Comparison of ENCODE assay signal across 18 cellular contexts in the genomic region with DNA sequence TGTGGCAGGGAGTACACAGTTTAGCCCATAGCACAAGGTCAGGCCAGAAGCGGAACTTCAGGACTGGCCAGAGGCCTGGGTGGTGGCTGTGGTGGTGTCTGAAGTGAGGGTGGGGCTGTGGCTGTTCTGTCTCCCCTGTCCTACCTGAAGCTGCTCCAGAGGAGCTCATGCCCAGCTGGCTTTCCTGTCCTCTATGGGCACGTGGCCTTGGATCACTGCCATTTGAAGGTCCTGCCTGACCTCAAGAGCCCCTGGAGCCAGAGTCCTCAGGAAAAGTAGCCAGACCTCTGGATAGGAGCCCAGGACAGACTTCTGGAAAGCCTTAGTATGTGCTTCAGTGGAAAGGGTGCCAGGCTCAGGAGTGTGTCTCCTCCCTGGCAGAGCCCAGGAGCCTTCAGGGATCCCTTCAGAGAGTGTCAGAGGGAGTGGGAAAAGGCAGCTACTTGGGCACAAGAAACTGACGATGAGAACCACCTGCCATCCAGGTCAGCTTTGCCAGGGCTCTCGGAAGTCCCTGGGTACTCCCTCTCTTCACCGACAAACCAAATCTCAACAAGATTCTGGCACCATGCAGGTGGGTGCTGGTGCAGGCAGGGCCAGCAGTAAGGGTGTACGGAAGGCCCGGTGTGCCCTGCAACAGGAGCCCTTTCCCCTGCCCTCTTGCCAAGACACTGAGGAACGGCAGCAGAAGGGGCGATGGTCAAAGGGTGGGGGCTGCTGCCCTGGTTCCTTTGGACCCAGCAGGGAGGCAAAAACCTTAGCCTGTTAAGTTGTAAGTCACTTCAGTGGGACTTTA.
"Had no signal": no experiment of that assay in that cellular context is flagged by ENCODE, and none has a peak within 500 bp of the region (broad histone marks: within the 10 kb centered on the region; RNA-seq: fewer than 3 reads in every experiment).

No MANE protein-coding gene starts in this region.

- H3K27ac ChIP-seq: neural progenitor cell, skin epidermis had no signal

- DNase-seq: activated B cell treated with CpG ODN at 0.5 μM for 24 hours; activated CD4-positive, alpha-beta T cell treated with anti-CD3 and anti-CD28 coated beads for 36 hours; activated CD4-positive, alpha-beta T cell treated with anti-CD3 and anti-CD28 coated beads, Interleukin-2, amount 50 U/mL, for 4 hours; activated CD8-positive, alpha-beta memory T cell treated with anti-CD3 and anti-CD28 coated beads for 24 hours; activated CD8-positive, alpha-beta memory T cell treated with anti-CD3 and anti-CD28 coated beads, Interleukin-2, amount 50 U/mL, for 4 hours; activated naive CD4-positive, alpha-beta T cell treated with Interleukin-2 at 50 U/mL for 16 hours; activated naive CD8-positive, alpha-beta T cell treated with anti-CD3 and anti-CD28 coated beads for 36 hours; activated T-cell treated with anti-CD3 and anti-CD28 coated beads, Interleukin-2, amount 50 U/mL, for 24 hours; kidney glomerular epithelial cell; naive B cell; T-helper 9 cell had no signal

- H3K4me1 ChIP-seq: prostate gland had no signal

- ATAC-seq: activated CD4-positive, alpha-beta T cell treated with anti-CD3 and anti-CD28 coated beads for 36 hours; stimulated activated memory B cell treated with anti-CD40 and anti-IgM and Interleukin-4, amounts not matched to agents 10 μg/mL and 1 μg/mL and 100 μg/mL, for 72 hours had no signal

- H3K9me3 ChIP-seq: prostate gland had no signal

- H3K9ac ChIP-seq: neural progenitor cell had no signal

- FAIRE-seq: astrocyte, colon had no signal

- H3K36me3 ChIP-seq: neural progenitor cell, prostate gland had no signal

- H3K27me3 ChIP-seq: neural progenitor cell had no signal

- H3K4me3 ChIP-seq: lung, neural progenitor cell, prostate gland, skin epidermis had no signal
